In genomic region chr17:969767-970387, GRCh38 we compare ENCODE assay signal across 9 cellular contexts. TPM values are rescaled to one million over a fixed set of nuclear protein-coding genes. Genes with fewer than 3 reads are reported as not detected.
DNase-seq lines count a peak whose midpoint lies in the region; ATAC-seq and TF ChIP-seq lines count a peak whose summit lies in the region.
"Had no signal": no experiment of that assay in that cellular context is flagged by ENCODE, and none has a peak within 500 bp of the region (broad histone marks: within the 10 kb centered on the region; RNA-seq: fewer than 3 reads in every experiment).

No MANE protein-coding gene starts in this region.

- DNase-seq in HCEC 1CT (peak; percentile 5), SJCRH30 (no peak), fibroblast of the aortic adventitia (ENCODE audit: low read depth) (no peak), gastrocnemius medialis (no peak), activated gamma-delta T cell treated with Interleukin-2 at 50 U/mL for 16 hours (no peak), cerebellar nuclear complex (lab: John Stamatoyannopoulos, UW) (no peak), OCI-M2 (lab: John Stamatoyannopoulos, UW; ENCODE audit: unreplicated experiment) (no peak)
- DNase-seq in activated CD4-positive, alpha-beta T cell treated with anti-CD3 and anti-CD28 coated beads for 1 hour, result no peak
- DNase-seq: occipital lobe had no signal

- H3K27ac ChIP-seq in SJCRH30 (peak overlapping the region; percentile 47), gastrocnemius medialis (peak overlapping the region; percentile 45 to 77 (median 64))

- peaks cover 12% of the 10 kb centered on the region; the same call in 1 of the 2 replicates for H3K4me1 ChIP-seq in SJCRH30
- H3K4me1 ChIP-seq in gastrocnemius medialis, result peaks cover 17 to 32% of the 10 kb centered on the region in 2 donors

- in situ Hi-C loops in gastrocnemius medialis (cut with MboI; ENCODE audit: low sequenced_read_pairs in 4 of 4), result loop anchor here in 1 of 4 donors (10.0 kb wide), 1 partner anchor 85 kb away; no protein-coding TSS in a partner anchor

- no peaks in the 10 kb centered on the region for H3K27me3 ChIP-seq in SJCRH30
- H3K27me3 ChIP-seq in gastrocnemius medialis, result no peaks in the 10 kb centered on the region

- ATAC-seq in gastrocnemius medialis, result peak; percentile 40 to 44

- H3K9me3 ChIP-seq in SJCRH30 (replicated peaks), result no peaks in the 10 kb centered on the region
- no peaks in the 10 kb centered on the region for H3K9me3 ChIP-seq in gastrocnemius medialis

- intact Hi-C loops in gastrocnemius medialis (cut with DNase I; ENCODE audit: low total_unique reads), result no loop called here

- H3K36me3 ChIP-seq in SJCRH30 (no peaks in the 10 kb centered on the region), gastrocnemius medialis (no peaks in the 10 kb centered on the region)

- TF ChIP-seq CTCF in fibroblast of the aortic adventitia (IDR thresholded peaks at IDR 0.05; ENCODE audit: insufficient read depth, low read length), result no peak
- TF ChIP-seq CTCF in gastrocnemius medialis (IDR thresholded peaks at IDR 0.05 in 4 of 5, conservative IDR thresholded peaks at IDR 0.05 in 1 of 5), result no peak

- no peak for TF ChIP-seq POLR2A in gastrocnemius medialis (IDR thresholded peaks at IDR 0.05)

- H3K4me3 ChIP-seq in SJCRH30 (peak overlapping the region; percentile 40), fibroblast of the aortic adventitia (ENCODE audit: low read depth, low read length) (peak overlapping the region; percentile 2), gastrocnemius medialis (peak overlapping the region; percentile 11 to 48 (median 28))

RNA-seq across cellular contexts. Expression of gene NXN, which starts 9.7 kb away (rescaled TPM):
- total RNA-seq in SJCRH30 (2014; rRNA removed; shearing (Covaris generic)), result 32.8 and 35.2 TPM in 2 replicates
- total RNA-seq in fibroblast of the aortic adventitia (ENCODE audit: low replicate concordance) (5.1 and 18.1 TPM in 2 replicates), gastrocnemius medialis (10 to 100 TPM; 55.6 to 86.4 (median 62.7) TPM)

RNA-seq across cellular contexts. Expression of gene TIMM22, which starts 27.1 kb away (rescaled TPM):
- total RNA-seq in SJCRH30 (2014; rRNA removed; shearing (Covaris generic)), result 15.6 and 17.4 TPM in 2 replicates
- total RNA-seq in fibroblast of the aortic adventitia (ENCODE audit: low replicate concordance) (8.7 and 15.8 TPM in 2 replicates), gastrocnemius medialis (10 to 100 TPM; 14.4 to 16.1 (median 15.3) TPM)
